1 cellular context compared by ENCODE assay signal in genomic region chr20:41139227-41140093, GRCh38.
TF ChIP-seq lines count a peak whose summit lies in the region.

No MANE protein-coding gene starts in this region.

TF ChIP-seq in endothelial cell of umbilical vein, 7 proteins besides CTCF, POLR2A, EP300 and RAD21 (continued from another document):
- TF ChIP-seq EZH2 (IDR thresholded peaks at IDR 0.05; ENCODE audit: borderline replicate concordance, low read depth, low read length, severe bottlenecking) (no peak), POLR2AphosphoS5 (IDR thresholded peaks at IDR 0.05; ENCODE audit: insufficient read depth, low read depth, low read length) (no peak)
